ENCODE assay signal across 8 cellular contexts in genomic region chr22:41532908-41533825, GRCh38. TPM values are rescaled to one million over a fixed set of nuclear protein-coding genes. Genes with fewer than 3 reads are reported as not detected.
DNase-seq lines count a peak whose midpoint lies in the region; ATAC-seq, FAIRE-seq and TF ChIP-seq lines count a peak whose summit lies in the region.

No MANE protein-coding gene starts in this region.

- POLR2A ChIA-PET in activated CD4-positive, alpha-beta T cell treated with anti-CD3 and anti-CD28 coated beads for 36 hours (lab: Charles Lee) = no interaction called here
- POLR2A ChIA-PET in HepG2 (lab: Yijun Ruan, JAX) = interaction anchor here (1.1 kb wide), 1 partner anchor 152 kb away, joined by 3 read pairs; the partner anchor contains the start of gene TEF

- no peak overlapping the region for H2AFZ ChIP-seq in HepG2 (ENCODE audit: low read length)

- no peaks in the 10 kb centered on the region for H3K9me3 Mint-ChIP-seq in activated CD4-positive, alpha-beta T cell treated with anti-CD3 and anti-CD28 coated beads for 36 hours (ENCODE audit: low read depth)
- no peaks in the 10 kb centered on the region for H3K9me3 Mint-ChIP-seq in chondrocyte (ENCODE audit: low read depth)

- BruUV-seq in HepG2 (replicated peaks; lab: Mats Ljungman, UMichigan) = no TSS peak

- DNase-seq in NAMALWA (ENCODE audit: low spot score) = peak; percentile 80
- peak; percentile 88 for DNase-seq in activated CD4-positive, alpha-beta T cell treated with anti-CD3 and anti-CD28 coated beads for 36 hours
- DNase-seq in chondrocyte (ENCODE audit: low spot score) = no peak
- peak; percentile 58 for DNase-seq in HepG2 (ENCODE audit: low spot score)
- peak; percentile 46 to 68 (median 55) for DNase-seq in stimulated activated CD4-positive, alpha-beta T cell treated with anti-CD3 and anti-CD28 coated beads, TNF-alpha, amount 100 ng/mL, for 48 hours (ENCODE audit: low read depth in 3 of 3)

- H3K36me3 ChIP-seq in HepG2 (replicated peaks in 1 of 2; ENCODE audit: control insufficient read depth in 1 of 2, insufficient read depth in 2 of 2, low read length in 2 of 2) = peaks cover 21 to 52% of the 10 kb centered on the region in 2 experiments

- in situ Hi-C loops in HepG2 (cut with HindIII; ENCODE audit: extremely low pct_ligation_motif_present, low pct_unique_long_range_greater_than_20kb) = no loop called here

- intact Hi-C loops in activated CD4-positive, alpha-beta T cell treated with anti-CD3 and anti-CD28 coated beads for 36 hours (cut with DNase I, micrococcal nuclease) = loop anchor here in 1 of 2 experiments (1.0 kb wide), 1 partner anchor 129 kb away; no protein-coding TSS in a partner anchor
- intact Hi-C loops in HepG2 (cut with micrococcal nuclease; ENCODE audit: unreplicated experiment) = no loop called here

- H3K36me3 Mint-ChIP-seq in activated CD4-positive, alpha-beta T cell treated with anti-CD3 and anti-CD28 coated beads for 36 hours (ENCODE audit: low read depth) = peaks cover 22% of the 10 kb centered on the region
- H3K36me3 Mint-ChIP-seq in chondrocyte (ENCODE audit: low read depth) = peaks cover 9% of the 10 kb centered on the region

- FAIRE-seq in HepG2 (lab: Jason Lieb, UNC) = peak; percentile 68

- H3K4me3 ChIP-seq in HepG2 (replicated peaks in 1 of 3; ENCODE audit: insufficient read depth in 1 of 3, low read depth in 2 of 3, low read length in 3 of 3) = no peak overlapping the region

- no peak overlapping the region for H3K27ac ChIP-seq in HepG2 (ENCODE audit: extremely low read length, insufficient read depth, low read length)

- 0 out of 2 replicates have a peak, but pooled peaks cover 4% of the 10 kb centered on the region for H4K20me1 ChIP-seq in HepG2 (ENCODE audit: insufficient read depth, low read length)

- peak; percentile 95 for TF ChIP-seq CTCF in GM12872 (IDR thresholded peaks at IDR 0.05; ENCODE audit: insufficient read depth, low read depth, low read length)
- peak; percentile 88 for TF ChIP-seq CTCF in chondrocyte (IDR thresholded peaks at IDR 0.05)
- TF ChIP-seq CTCF in HepG2 (CRISPR knock-in tag; IDR thresholded peaks at IDR 0.05) = peak; percentile 92

- H3K27ac Mint-ChIP-seq in activated CD4-positive, alpha-beta T cell treated with anti-CD3 and anti-CD28 coated beads for 36 hours = peak overlapping the region; percentile 19
- H3K27ac Mint-ChIP-seq in chondrocyte (ENCODE audit: unreplicated experiment) = no peak overlapping the region

- WGBS in HepG2 (ENCODE audit: low lambda C conversion rate) = 65% methylated on average over 12 of the region's 19 CpGs

- 0 out of 2 replicates have a peak, but pooled peaks have one; percentile 16 for TF ChIP-seq RAD21 in HepG2 (CRISPR knock-in tag; IDR thresholded peaks at IDR 0.05)

- no peaks in the 10 kb centered on the region for H3K27me3 Mint-ChIP-seq in activated CD4-positive, alpha-beta T cell treated with anti-CD3 and anti-CD28 coated beads for 36 hours
- H3K27me3 Mint-ChIP-seq in chondrocyte (ENCODE audit: low read depth) = no peaks in the 10 kb centered on the region

- H3K4me1 ChIP-seq in HepG2 (ENCODE audit: insufficient read depth, low read length) = peaks cover 35% of the 10 kb centered on the region

- TF ChIP-seq EP300 in HepG2 (IDR thresholded peaks at IDR 0.05; ENCODE audit: low read depth in 2 of 2, low read length in 2 of 2) (no peak), HepG2 (CRISPR knock-in tag; IDR thresholded peaks at IDR 0.05; ENCODE audit: borderline replicate concordance) (no peak)

- H3K4me1 Mint-ChIP-seq in activated CD4-positive, alpha-beta T cell treated with anti-CD3 and anti-CD28 coated beads for 36 hours = no peaks in the 10 kb centered on the region
- no peaks in the 10 kb centered on the region for H3K4me1 Mint-ChIP-seq in chondrocyte (ENCODE audit: low read depth)

- ATAC-seq in activated CD4-positive, alpha-beta T cell treated with anti-CD3 and anti-CD28 coated beads for 36 hours = peak; percentile 92
- ATAC-seq in HepG2 (peak; percentile 73), GM21367 (IDR thresholded peaks at IDR 0.05; ENCODE audit: unreplicated experiment) (no peak), GM19328 (IDR thresholded peaks at IDR 0.05; ENCODE audit: unreplicated experiment) (no peak)

- H3K9ac ChIP-seq in HepG2 (ENCODE audit: insufficient read depth, low read depth, low read length) = no peak overlapping the region

- H3K79me2 ChIP-seq in HepG2 (ENCODE audit: insufficient read depth, low read length) = no peaks in the 10 kb centered on the region

- no peak overlapping the region for H3K4me3 Mint-ChIP-seq in activated CD4-positive, alpha-beta T cell treated with anti-CD3 and anti-CD28 coated beads for 36 hours
- H3K4me3 Mint-ChIP-seq in chondrocyte (ENCODE audit: unreplicated experiment) = no peak overlapping the region

- H3K9me3 ChIP-seq in HepG2 (ENCODE audit: low read length) = no peaks in the 10 kb centered on the region

- no peaks in the 10 kb centered on the region for H3K27me3 ChIP-seq in HepG2 (ENCODE audit: control insufficient read depth in 1 of 2, insufficient read depth in 2 of 2, low read length in 2 of 2)

- no peak for TF ChIP-seq POLR2A in HepG2 (IDR thresholded peaks at IDR 0.05; ENCODE audit: insufficient read depth in 1 of 2, low read depth in 2 of 2, low read length in 2 of 2)

- CTCF ChIA-PET in activated CD4-positive, alpha-beta T cell treated with anti-CD3 and anti-CD28 coated beads for 36 hours (lab: Charles Lee) = interaction anchor here (0.7 to 2.2 kb wide), 21 partner anchors 8 to 528 kb away, joined by 3 to 8 read pairs (median 3); partner anchors contain the start of gene TEF
- CTCF ChIA-PET in HepG2 (lab: Yijun Ruan, JAX; ENCODE audit: low intra/inter-chr PET ratio, low total read pairs) = interaction anchor here (1.4 to 1.7 kb wide), 3 partner anchors 25 to 129 kb away, joined by 3 to 5 read pairs (median 3); no protein-coding TSS in a partner anchor

- no peak overlapping the region for H3K4me2 ChIP-seq in HepG2 (ENCODE audit: low read depth, low read length)

RNA-seq across cellular contexts. Expression of gene POLR3H, which starts 11.1 kb away (rescaled TPM):
- 10 to 100 TPM; 18.3 to 24.6 TPM for total RNA-seq in activated CD4-positive, alpha-beta T cell treated with anti-CD3 and anti-CD28 coated beads for 36 hours
- total RNA-seq in chondrocyte (39.6 to 57.3 TPM (median 41.5 TPM) in 3 replicates), HepG2 (2016; rRNA removed; fragmentation: Illumina TruSeq; extraction: Trizol) (28.6 and 30.3 TPM in 2 replicates)
- total RNA-seq in HepG2 (2016; cell fraction: cytosol; rRNA removed; fragmentation: Illumina TruSeq; extraction: Trizol; ENCODE audit: low read depth) = 13.1 and 13.9 TPM in 2 replicates
- 27.8 and 29.2 TPM in 2 replicates for total RNA-seq in HepG2 (2016; cell fraction: insoluble cytoplasmic fraction; rRNA removed; fragmentation: Illumina TruSeq; extraction: Trizol)
- total RNA-seq in HepG2 (2016; cell fraction: membrane; rRNA removed; fragmentation: Illumina TruSeq; extraction: Trizol) = 33.4 and 34.4 TPM in 2 replicates
- total RNA-seq in HepG2 (2016; cell fraction: nucleus; rRNA removed; fragmentation: Illumina TruSeq; extraction: Trizol) = 20.8 and 24.8 TPM in 2 replicates
- 10.3 and 11.2 TPM in 2 replicates for polyA plus RNA-seq in HepG2 (2011; rRNA removed)
- polyA plus RNA-seq in HepG2 (2011; cell fraction: cytosol; rRNA removed) = 8.4 and 9.9 TPM in 2 replicates
- polyA plus RNA-seq in HepG2 (2011; cell fraction: nucleus; rRNA removed) = 10.0 and 10.5 TPM in 2 replicates
- polyA plus RNA-seq in HepG2 (2012) = 8.6 and 11.1 TPM in 2 replicates
- polyA plus RNA-seq in HepG2 (2016; cell fraction: cytosol; fragmentation: Illumina TruSeq; extraction: Trizol; ENCODE audit: low read depth) = 40.9 and 52.2 TPM in 2 replicates
- polyA plus RNA-seq in HepG2 (2016; cell fraction: insoluble cytoplasmic fraction; fragmentation: Illumina TruSeq; extraction: Trizol; ENCODE audit: low read depth) = 37.9 and 45.4 TPM in 2 replicates
- 50.3 and 61.8 TPM in 2 replicates for polyA plus RNA-seq in HepG2 (2016; cell fraction: membrane; fragmentation: Illumina TruSeq; extraction: Trizol; ENCODE audit: low read depth)
- 38.0 and 40.7 TPM in 2 replicates for polyA plus RNA-seq in HepG2 (2016; cell fraction: nucleus; fragmentation: Illumina TruSeq; extraction: Trizol; ENCODE audit: insufficient read depth, low read depth)
- 18.2 and 44.3 TPM in 2 replicates for polyA minus RNA-seq in HepG2 (2011; rRNA and poly(A)+ RNA removed; ENCODE audit: low replicate concordance)
- polyA minus RNA-seq in HepG2 (2011; cell fraction: cytosol; rRNA and poly(A)+ RNA removed) = 3.3 and 3.9 TPM in 2 replicates
- polyA minus RNA-seq in HepG2 (2011; cell fraction: nucleus; rRNA and poly(A)+ RNA removed) = 16.3 and 17.3 TPM in 2 replicates

RNA-seq across cellular contexts. Expression of gene CSDC2, which starts 27.6 kb away (rescaled TPM):
- total RNA-seq in activated CD4-positive, alpha-beta T cell treated with anti-CD3 and anti-CD28 coated beads for 36 hours = not detected
- 12.7 to 21.7 TPM (median 20.9 TPM) in 3 replicates for total RNA-seq in chondrocyte
- total RNA-seq in HepG2 (2016; rRNA removed; fragmentation: Illumina TruSeq; extraction: Trizol) = 0.11 and 0.17 TPM in 2 replicates
- 0.18 TPM in 1 of 2 replicates, not detected in the other for total RNA-seq in HepG2 (2016; cell fraction: cytosol; rRNA removed; fragmentation: Illumina TruSeq; extraction: Trizol; ENCODE audit: low read depth)
- 0.12 and 0.28 TPM in 2 replicates for total RNA-seq in HepG2 (2016; cell fraction: insoluble cytoplasmic fraction; rRNA removed; fragmentation: Illumina TruSeq; extraction: Trizol)
- 0.07 and 0.09 TPM in 2 replicates for total RNA-seq in HepG2 (2016; cell fraction: membrane; rRNA removed; fragmentation: Illumina TruSeq; extraction: Trizol)
- not detected in 2 replicates for total RNA-seq in HepG2 (2016; cell fraction: nucleus; rRNA removed; fragmentation: Illumina TruSeq; extraction: Trizol)
- polyA plus RNA-seq in HepG2 (2011; rRNA removed) = 0.26 and 0.47 TPM in 2 replicates
- polyA plus RNA-seq in HepG2 (2011; cell fraction: cytosol; rRNA removed) = 0.24 and 0.38 TPM in 2 replicates
- polyA plus RNA-seq in HepG2 (2011; cell fraction: nucleus; rRNA removed) = 0.96 and 1.1 TPM in 2 replicates
- polyA plus RNA-seq in HepG2 (2012) = 0.16 and 0.33 TPM in 2 replicates
- 0.03 and 0.05 TPM in 2 replicates for polyA plus RNA-seq in HepG2 (2016; cell fraction: cytosol; fragmentation: Illumina TruSeq; extraction: Trizol; ENCODE audit: low read depth)
- polyA plus RNA-seq in HepG2 (2016; cell fraction: insoluble cytoplasmic fraction; fragmentation: Illumina TruSeq; extraction: Trizol; ENCODE audit: low read depth) = 0.41 TPM in 1 of 2 replicates, not detected in the other
- 0.08 and 0.15 TPM in 2 replicates for polyA plus RNA-seq in HepG2 (2016; cell fraction: membrane; fragmentation: Illumina TruSeq; extraction: Trizol; ENCODE audit: low read depth)
- 0.22 and 0.27 TPM in 2 replicates for polyA plus RNA-seq in HepG2 (2016; cell fraction: nucleus; fragmentation: Illumina TruSeq; extraction: Trizol; ENCODE audit: insufficient read depth, low read depth)
- polyA minus RNA-seq in HepG2 (2011; rRNA and poly(A)+ RNA removed; ENCODE audit: low replicate concordance) = 0.40 and 0.82 TPM in 2 replicates
- polyA minus RNA-seq in HepG2 (2011; cell fraction: cytosol; rRNA and poly(A)+ RNA removed) = 0.26 and 0.40 TPM in 2 replicates
- polyA minus RNA-seq in HepG2 (2011; cell fraction: nucleus; rRNA and poly(A)+ RNA removed) = 0.12 and 0.13 TPM in 2 replicates

RNA-seq across cellular contexts. Expression of gene PMM1, which starts 56.5 kb away (rescaled TPM):
- total RNA-seq in activated CD4-positive, alpha-beta T cell treated with anti-CD3 and anti-CD28 coated beads for 36 hours = 10 to 100 TPM; 30.4 to 37.4 TPM
- total RNA-seq in chondrocyte = 39.3 to 48.2 TPM (median 47.1 TPM) in 3 replicates
- total RNA-seq in HepG2 (2016; rRNA removed; fragmentation: Illumina TruSeq; extraction: Trizol) = 17.8 and 23.0 TPM in 2 replicates
- 9.2 and 11.2 TPM in 2 replicates for total RNA-seq in HepG2 (2016; cell fraction: cytosol; rRNA removed; fragmentation: Illumina TruSeq; extraction: Trizol; ENCODE audit: low read depth)
- total RNA-seq in HepG2 (2016; cell fraction: insoluble cytoplasmic fraction; rRNA removed; fragmentation: Illumina TruSeq; extraction: Trizol) = 18.6 and 19.0 TPM in 2 replicates
- 17.5 and 18.7 TPM in 2 replicates for total RNA-seq in HepG2 (2016; cell fraction: membrane; rRNA removed; fragmentation: Illumina TruSeq; extraction: Trizol)
- 16.8 and 18.6 TPM in 2 replicates for total RNA-seq in HepG2 (2016; cell fraction: nucleus; rRNA removed; fragmentation: Illumina TruSeq; extraction: Trizol)
- polyA plus RNA-seq in HepG2 (2011; rRNA removed) = 95.6 and 100 TPM in 2 replicates
- 119 and 132 TPM in 2 replicates for polyA plus RNA-seq in HepG2 (2011; cell fraction: cytosol; rRNA removed)
- 140 and 147 TPM in 2 replicates for polyA plus RNA-seq in HepG2 (2011; cell fraction: nucleus; rRNA removed)
- polyA plus RNA-seq in HepG2 (2012) = 63.2 and 90.3 TPM in 2 replicates
- polyA plus RNA-seq in HepG2 (2016; cell fraction: cytosol; fragmentation: Illumina TruSeq; extraction: Trizol; ENCODE audit: low read depth) = 21.5 and 21.9 TPM in 2 replicates
- 35.6 and 42.4 TPM in 2 replicates for polyA plus RNA-seq in HepG2 (2016; cell fraction: insoluble cytoplasmic fraction; fragmentation: Illumina TruSeq; extraction: Trizol; ENCODE audit: low read depth)
- polyA plus RNA-seq in HepG2 (2016; cell fraction: membrane; fragmentation: Illumina TruSeq; extraction: Trizol; ENCODE audit: low read depth) = 24.2 and 24.7 TPM in 2 replicates
- polyA plus RNA-seq in HepG2 (2016; cell fraction: nucleus; fragmentation: Illumina TruSeq; extraction: Trizol; ENCODE audit: insufficient read depth, low read depth) = 46.6 and 53.0 TPM in 2 replicates
- polyA minus RNA-seq in HepG2 (2011; rRNA and poly(A)+ RNA removed; ENCODE audit: low replicate concordance) = 13.2 and 78.6 TPM in 2 replicates
- 35.6 and 37.7 TPM in 2 replicates for polyA minus RNA-seq in HepG2 (2011; cell fraction: cytosol; rRNA and poly(A)+ RNA removed)
- polyA minus RNA-seq in HepG2 (2011; cell fraction: nucleus; rRNA and poly(A)+ RNA removed) = 26.9 and 27.8 TPM in 2 replicates

Comparison
In these comparisons a context has a peak if more than half of its experiments do, and no peak if none do; other contexts are left out.
1. ATAC-seq: peak in activated CD4-positive, alpha-beta T cell treated with anti-CD3 and anti-CD28 coated beads for 36 hours (single experiment) and HepG2 (single experiment); none in GM21367 (single experiment) and GM19328 (single experiment).
2. RNA of gene CSDC2, which starts 27.6 kb away (total RNA-seq): 12.7 to 21.7 TPM in chondrocyte; 0.07 to 0.28 TPM in HepG2 and not detected in activated CD4-positive, alpha-beta T cell treated with anti-CD3 and anti-CD28 coated beads for 36 hours; every median in the first group is over 10 times any median in the second.
3. Peak in every context shown above with its lines, with median percentiles within 50 percentile points of each other: CTCF ChIP-seq.